ENCODE assay signal across 18 cellular contexts in genomic region chr16:5738586-5738985, GRCh38.
"Had no signal": no experiment of that assay in that cellular context is flagged by ENCODE, and none has a peak within 500 bp of the region (broad histone marks: within the 10 kb centered on the region; RNA-seq: fewer than 3 reads in every experiment).

No MANE protein-coding gene starts in this region.

- H3K4me3 ChIP-seq: ascending aorta, left ventricle myocardium inferior, prostate gland, spleen, upper lobe of left lung had no signal

- H3K36me3 ChIP-seq: ascending aorta, left ventricle myocardium inferior, prostate gland, spleen, upper lobe of left lung, WERI-Rb-1 had no signal

- DNase-seq: activated CD4-positive, alpha-beta memory T cell treated with anti-CD3 and anti-CD28 coated beads for 36 hours; activated CD8-positive, alpha-beta memory T cell treated with anti-CD3 and anti-CD28 coated beads, Interleukin-2, amount 10 ng/mL, durations not matched to agents 7 days and 5 days; activated naive CD4-positive, alpha-beta T cell treated with anti-CD3 and anti-CD28 coated beads for 36 hours; activated T-cell treated with anti-CD3 and anti-CD28 coated beads, Interleukin-2, amount 50 U/mL, for 1 hour; dermis blood vessel endothelial cell; effector memory CD8-positive, alpha-beta T cell; foreskin melanocyte; head of caudate nucleus; left ventricle myocardium inferior; spleen; upper lobe of left lung; WERI-Rb-1 had no signal

- H3K4me3 Mint-ChIP-seq: activated CD4-positive, alpha-beta memory T cell treated with anti-CD3 and anti-CD28 coated beads for 36 hours; activated CD8-positive, alpha-beta memory T cell treated with anti-CD3 and anti-CD28 coated beads, Interleukin-2, amount 10 ng/mL, durations not matched to agents 7 days and 5 days; activated naive CD4-positive, alpha-beta T cell treated with anti-CD3 and anti-CD28 coated beads for 36 hours; effector memory CD8-positive, alpha-beta T cell; memory B cell; stimulated activated naive CD8-positive, alpha-beta T cell treated with anti-CD3 and anti-CD28 coated beads, Interleukin-15, Interleukin-2, amounts not matched to agents 100 ng/mL and 50 ng/mL, for 24 hours had no signal

- H3K27ac Mint-ChIP-seq: activated CD4-positive, alpha-beta memory T cell treated with anti-CD3 and anti-CD28 coated beads for 36 hours; activated CD8-positive, alpha-beta memory T cell treated with anti-CD3 and anti-CD28 coated beads, Interleukin-2, amount 10 ng/mL, durations not matched to agents 7 days and 5 days; activated naive CD4-positive, alpha-beta T cell treated with anti-CD3 and anti-CD28 coated beads for 36 hours; activated T-helper 2 cell treated with anti-CD3 and anti-CD28 coated beads, Interferon-gamma antibody, Interleukin-2, Interleukin-4, amounts not matched to agents 10 μg/mL and 5 μg/mL and 100 μg/mL, durations not matched to agents 14 hours and 24 hours and 36 hours; effector memory CD8-positive, alpha-beta T cell; memory B cell; stimulated activated naive CD8-positive, alpha-beta T cell treated with anti-CD3 and anti-CD28 coated beads, Interleukin-15, Interleukin-2, amounts not matched to agents 100 ng/mL and 50 ng/mL, for 24 hours had no signal

- H3K27me3 Mint-ChIP-seq: activated CD4-positive, alpha-beta memory T cell treated with anti-CD3 and anti-CD28 coated beads for 36 hours; activated CD8-positive, alpha-beta memory T cell treated with anti-CD3 and anti-CD28 coated beads, Interleukin-2, amount 10 ng/mL, durations not matched to agents 7 days and 5 days; effector memory CD8-positive, alpha-beta T cell; stimulated activated naive CD8-positive, alpha-beta T cell treated with anti-CD3 and anti-CD28 coated beads, Interleukin-15, Interleukin-2, amounts not matched to agents 100 ng/mL and 50 ng/mL, for 24 hours had no signal

- ATAC-seq: activated CD8-positive, alpha-beta memory T cell treated with anti-CD3 and anti-CD28 coated beads, Interleukin-2, amount 10 ng/mL, durations not matched to agents 7 days and 5 days; effector memory CD8-positive, alpha-beta T cell; sciatic nerve had no signal

- H3K27ac ChIP-seq: ascending aorta, left ventricle myocardium inferior, prostate gland, spleen, upper lobe of left lung, WERI-Rb-1 had no signal

- H3K9me3 ChIP-seq: ascending aorta, left ventricle myocardium inferior, prostate gland, upper lobe of left lung had no signal

- H3K4me1 ChIP-seq: ascending aorta, left ventricle myocardium inferior, prostate gland, spleen, upper lobe of left lung had no signal

- H3K27me3 ChIP-seq: ascending aorta, spleen, upper lobe of left lung had no signal

- H3K9me3 Mint-ChIP-seq: stimulated activated naive CD8-positive, alpha-beta T cell treated with anti-CD3 and anti-CD28 coated beads, Interleukin-15, Interleukin-2, amounts not matched to agents 100 ng/mL and 50 ng/mL, for 24 hours had no signal

- H3K4me1 Mint-ChIP-seq: activated CD8-positive, alpha-beta memory T cell treated with anti-CD3 and anti-CD28 coated beads, Interleukin-2, amount 10 ng/mL, durations not matched to agents 7 days and 5 days; memory B cell had no signal
